Comparison of ENCODE assay signal across 24 cellular contexts in the genomic region with DNA sequence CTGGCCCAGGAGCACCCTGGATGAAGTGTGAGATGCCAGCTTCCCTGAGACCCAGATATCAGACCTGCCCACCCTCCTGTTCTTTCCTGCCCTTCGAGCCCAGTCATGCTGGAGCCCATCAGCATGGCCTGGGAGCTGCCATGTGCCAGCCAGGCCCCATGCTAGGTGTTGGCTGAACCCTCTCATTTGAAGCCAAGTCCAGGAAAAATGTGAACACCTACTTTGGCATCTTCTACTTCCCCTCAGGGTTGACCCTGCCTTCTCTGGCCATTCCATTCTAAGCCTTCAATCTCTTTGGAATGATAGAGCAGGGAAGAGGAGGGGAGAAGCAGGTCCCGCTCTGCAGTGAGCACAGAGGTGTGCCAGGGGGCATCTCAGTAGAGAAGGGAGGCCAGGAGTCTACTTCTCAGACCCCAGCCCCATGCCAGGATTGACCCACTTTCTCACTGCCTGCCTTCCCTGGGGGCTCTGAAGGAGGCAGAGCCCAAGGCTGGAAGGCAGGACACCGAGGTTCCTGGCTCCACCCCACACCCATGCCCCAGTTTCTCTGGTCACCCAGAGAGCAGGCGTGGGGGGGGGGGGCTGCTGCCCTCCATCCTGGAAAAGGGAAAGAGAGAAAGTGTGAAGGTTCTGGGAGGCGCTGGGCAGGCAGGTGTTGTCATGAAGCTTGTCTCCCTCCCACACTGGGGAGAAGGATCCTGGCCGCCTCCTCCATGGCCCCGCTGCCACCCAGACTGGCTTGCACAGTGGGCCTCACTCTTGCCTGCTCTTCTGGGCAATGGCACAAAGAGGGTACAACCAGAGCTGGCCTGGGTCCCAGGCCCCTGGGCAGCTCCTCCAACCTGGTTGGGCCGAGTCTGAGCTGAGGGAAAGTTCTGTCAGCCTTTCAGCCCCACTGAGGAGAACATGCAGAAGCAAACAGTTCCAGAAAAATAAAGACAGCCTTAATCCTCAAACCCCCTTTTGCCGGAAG. TPM values are rescaled to one million over a fixed set of nuclear protein-coding genes. Genes with fewer than 3 reads are reported as not detected.
DNase-seq lines count a peak whose midpoint lies in the region; ATAC-seq and TF ChIP-seq lines count a peak whose summit lies in the region.
"Had no signal": no experiment of that assay in that cellular context is flagged by ENCODE, and none has a peak within 500 bp of the region (broad histone marks: within the 10 kb centered on the region; RNA-seq: fewer than 3 reads in every experiment).

No MANE protein-coding gene starts in this region.

- H3K4me1 Mint-ChIP-seq in activated naive CD4-positive, alpha-beta T cell treated with anti-CD3 and anti-CD28 coated beads, Interleukin-2, amount 50 U/mL, for 24 hours = peaks cover 42% of the 10 kb centered on the region

- intact Hi-C loops in thyroid gland (cut with DNase I) = no loop called here

- DNase-seq in activated naive CD4-positive, alpha-beta T cell (lab: John Stamatoyannopoulos, UW) = no peak
- DNase-seq in midbrain (lab: John Stamatoyannopoulos, UW) = peak; percentile 58
- DNase-seq in thyroid gland = no peak
- DNase-seq in DMS79 (lab: John Stamatoyannopoulos, UW) = no peak
- no peak for DNase-seq in T-helper 2 cell
- DNase-seq: activated CD4-positive, alpha-beta T cell treated with anti-CD3 and anti-CD28 coated beads, Interleukin-2, amount 50 U/mL, for 4 hours; Calu3; EL; GM23248; Karpas-422; NCI-H1092; NCI-H69; OCI-M1; stimulated activated CD8-positive, alpha-beta memory T cell treated with anti-CD3 and anti-CD28 coated beads, Interleukin-4, amount 100 ng/mL, for 48 hours had no signal

- 88 to 89% methylated on average over 8 to 9 of the region's 9 CpGs for WGBS in thyroid gland, 2 donors

- TF ChIP-seq POLR2A in thyroid gland (IDR thresholded peaks at IDR 0.05) = no peak

- H3K27ac Mint-ChIP-seq in activated naive CD4-positive, alpha-beta T cell treated with anti-CD3 and anti-CD28 coated beads, Interleukin-2, amount 50 U/mL, for 24 hours = peak overlapping the region; percentile 14
- H3K27ac Mint-ChIP-seq: B cell; progenitor cell of endocrine pancreas; T-helper 1 cell treated with Interleukin-12 subunit alpha and Interleukin-12 subunit beta and Interleukin-4 antibody, amounts not matched to agents 30 μg/mL and 1 μg/mL, for 36 hours had no signal

- no peaks in the 10 kb centered on the region for H3K27me3 Mint-ChIP-seq in activated naive CD4-positive, alpha-beta T cell treated with anti-CD3 and anti-CD28 coated beads, Interleukin-2, amount 50 U/mL, for 24 hours
- H3K27me3 Mint-ChIP-seq: B cell, progenitor cell of endocrine pancreas had no signal

- H3K4me3 ChIP-seq in thyroid gland (replicated peaks in 1 of 3) = no peak overlapping the region
- H3K4me3 ChIP-seq: GM23248, suprapubic skin had no signal

- no peaks in the 10 kb centered on the region for H3K27me3 ChIP-seq in thyroid gland
- H3K27me3 ChIP-seq: suprapubic skin had no signal

- no peaks in the 10 kb centered on the region for H3K9me3 ChIP-seq in thyroid gland
- H3K9me3 ChIP-seq: suprapubic skin had no signal

- no peak overlapping the region for H3K4me3 Mint-ChIP-seq in activated naive CD4-positive, alpha-beta T cell treated with anti-CD3 and anti-CD28 coated beads, Interleukin-2, amount 50 U/mL, for 24 hours
- H3K4me3 Mint-ChIP-seq: B cell; T-helper 1 cell treated with Interleukin-12 subunit alpha and Interleukin-12 subunit beta and Interleukin-4 antibody, amounts not matched to agents 30 μg/mL and 1 μg/mL, for 36 hours had no signal

- peaks cover 4 to 8% of the 10 kb centered on the region in 2 donors for H3K36me3 ChIP-seq in thyroid gland

- no peaks in the 10 kb centered on the region for H3K9me3 Mint-ChIP-seq in activated naive CD4-positive, alpha-beta T cell treated with anti-CD3 and anti-CD28 coated beads, Interleukin-2, amount 50 U/mL, for 24 hours
- H3K9me3 Mint-ChIP-seq: T-helper 1 cell treated with Interleukin-12 subunit alpha and Interleukin-12 subunit beta and Interleukin-4 antibody, amounts not matched to agents 30 μg/mL and 1 μg/mL, for 36 hours had no signal

- H3K36me3 Mint-ChIP-seq in activated naive CD4-positive, alpha-beta T cell treated with anti-CD3 and anti-CD28 coated beads, Interleukin-2, amount 50 U/mL, for 24 hours = no peaks in the 10 kb centered on the region

- no peak for ATAC-seq in GM18867 (IDR thresholded peaks at IDR 0.05; ENCODE audit: unreplicated experiment)

- H3K27ac ChIP-seq in cingulate gyrus (ENCODE audit: low read depth, low read length) (peak overlapping the region; percentile 69), thyroid gland (peak overlapping the region in 2 of 3 donors; percentile 13 to 19)
- H3K27ac ChIP-seq: 22Rv1, GM23248, VCaP had no signal

- H3K4me1 ChIP-seq in thyroid gland = peaks cover 39 to 59% of the 10 kb centered on the region in 2 donors

- TF ChIP-seq CTCF in thyroid gland (IDR thresholded peaks at IDR 0.05) = no peak

RNA-seq across cellular contexts. Expression of gene HDAC5, which starts 9.3 kb away (rescaled TPM):
- 100 to 1,000 TPM in 2 of 4 donors, 10 to 100 TPM in 2; 69.5 to 142 (median 107) TPM for total RNA-seq in thyroid gland

RNA-seq across cellular contexts. Expression of gene HROB, which starts 27.6 kb away (rescaled TPM):
- total RNA-seq in thyroid gland = 1 to 10 TPM in 1 of 4 donors, under 1 TPM in 3; 0.20 to 1.1 (median 0.30) TPM

RNA-seq across cellular contexts. Expression of gene G6PC3, which starts 43.6 kb away (rescaled TPM):
- 100 to 1,000 TPM in 2 of 4 donors, 10 to 100 TPM in 2; 41.4 to 104 (median 80.8) TPM for total RNA-seq in thyroid gland

RNA-seq across cellular contexts. Expression of gene LSM12, which starts 47.7 kb away (rescaled TPM):
- total RNA-seq in thyroid gland = 10 to 100 TPM; 41.3 to 47.2 (median 43.8) TPM

RNA-seq across cellular contexts. Expression of gene ASB16, which starts 56.4 kb away (rescaled TPM):
- 1 to 10 TPM; 1.4 to 2.4 (median 1.7) TPM for total RNA-seq in thyroid gland
- total RNA-seq: B cell, GM23248, mesenteric fat pad, suprapubic skin had no signal
